In the genomic region with DNA sequence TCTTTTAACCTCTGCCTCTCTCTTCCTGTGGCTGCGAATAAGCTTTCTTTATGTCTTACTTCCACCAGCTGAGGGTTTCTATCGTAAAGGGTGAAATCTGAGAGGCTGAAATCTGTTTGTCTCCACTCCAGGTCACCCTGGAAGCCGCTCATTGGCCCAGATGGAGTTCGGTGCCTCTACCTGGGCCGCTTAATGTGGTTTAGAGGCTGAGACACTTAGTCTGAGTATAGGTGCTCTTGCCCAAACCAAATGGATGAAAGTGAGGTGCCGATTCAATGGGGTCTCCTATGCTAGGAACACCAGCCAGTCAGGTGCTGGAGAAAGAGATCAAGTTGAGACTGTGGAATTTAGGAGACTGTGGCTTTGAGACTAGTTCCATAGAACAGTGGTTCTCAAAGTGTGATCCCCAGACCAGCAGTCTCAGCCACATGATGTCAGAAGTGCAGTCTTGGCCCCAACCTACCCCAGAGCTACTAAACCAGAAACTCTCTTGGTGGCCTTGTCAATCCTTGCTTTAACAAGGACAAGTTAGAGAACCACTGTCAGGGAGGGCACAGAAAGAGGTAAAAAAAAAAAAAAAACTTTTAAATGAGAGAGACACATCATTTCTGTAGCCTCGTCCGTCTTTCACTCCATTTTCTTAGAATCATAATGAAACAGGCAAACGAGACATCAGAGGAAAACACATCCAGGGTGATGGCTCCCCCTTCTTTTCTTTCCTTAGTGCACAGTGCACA, we compare ENCODE assay signal across 13 cellular contexts. TPM values are rescaled to one million over a fixed set of nuclear protein-coding genes. Genes with fewer than 3 reads are reported as not detected.
DNase-seq lines count a peak whose midpoint lies in the region; ATAC-seq and TF ChIP-seq lines count a peak whose summit lies in the region.
"Had no signal": no experiment of that assay in that cellular context is flagged by ENCODE, and none has a peak within 500 bp of the region (broad histone marks: within the 10 kb centered on the region; RNA-seq: fewer than 3 reads in every experiment).

No MANE protein-coding gene starts in this region.

- peak; percentile 65 for DNase-seq in stimulated activated CD4-positive, alpha-beta T cell treated with anti-CD3 and anti-CD28 coated beads, Interleukin-1b, Interleukin-23, amount 100 ng/mL, for 48 hours
- no peak for DNase-seq in stimulated activated CD4-positive, alpha-beta T cell treated with anti-CD3 and anti-CD28 coated beads, Interleukin-2, amount 100 ng/mL, for 48 hours
- peak in 1 of 2 donors; percentile 53 for DNase-seq in activated naive CD4-positive, alpha-beta T cell treated with anti-CD3 and anti-CD28 coated beads, Interleukin-2, amount 50 U/mL, for 72 hours (ENCODE audit: low spot score in 2 of 2)
- no peak for DNase-seq in upper lobe of left lung
- no peak for DNase-seq in EL
- DNase-seq in WERI-Rb-1: no peak
- DNase-seq: foreskin fibroblast, H7, NCI-H146 had no signal

- H3K4me3 Mint-ChIP-seq in IgD-negative memory B cell: peak overlapping the region in 1 of 4 donors; percentile 25

- H3K9me3 ChIP-seq in upper lobe of left lung: no peaks in the 10 kb centered on the region
- H3K9me3 ChIP-seq in WERI-Rb-1 (ENCODE audit: severe bottlenecking): no peaks in the 10 kb centered on the region

- TF ChIP-seq EP300 in upper lobe of left lung (IDR thresholded peaks at IDR 0.05): no peak

- H3K27me3 ChIP-seq in upper lobe of left lung: no peaks in the 10 kb centered on the region
- H3K27me3 ChIP-seq in WERI-Rb-1 (ENCODE audit: insufficient read depth, low read depth, severe bottlenecking): peaks cover 92% of the 10 kb centered on the region

- peaks cover 54 to 59% (median 57%) of the 10 kb centered on the region in 3 donors for H3K4me1 Mint-ChIP-seq in IgD-negative memory B cell

- H3K27ac ChIP-seq in upper lobe of left lung: peak overlapping the region in 3 of 4 donors; percentile 23 to 51 (median 44)
- H3K27ac ChIP-seq in WERI-Rb-1: no peak overlapping the region

- H3K4me1 ChIP-seq in upper lobe of left lung: peaks cover 12 to 22% (median 15%) of the 10 kb centered on the region in 4 donors

- ATAC-seq in activated naive CD4-positive, alpha-beta T cell treated with anti-CD3 and anti-CD28 coated beads, Interleukin-2, amount 50 U/mL, for 72 hours: peak; percentile 84 to 86
- ATAC-seq in upper lobe of left lung (ENCODE audit: low FRiP score in 2 of 2) (no peak), HG03571 (IDR thresholded peaks at IDR 0.05; ENCODE audit: unreplicated experiment) (no peak)
- ATAC-seq: left lobe of liver had no signal

- TF ChIP-seq CTCF in upper lobe of left lung (IDR thresholded peaks at IDR 0.05): no peak
- TF ChIP-seq CTCF in WERI-Rb-1 (IDR thresholded peaks at IDR 0.05; ENCODE audit: low read depth, low read length): no peak

- peaks cover 8% of the 10 kb centered on the region for H3K36me3 Mint-ChIP-seq in IgD-negative memory B cell
- H3K36me3 Mint-ChIP-seq in activated naive CD4-positive, alpha-beta T cell treated with anti-CD3 and anti-CD28 coated beads, Interleukin-2, amount 50 U/mL, for 72 hours: no peaks in the 10 kb centered on the region

- TF ChIP-seq POLR2A in upper lobe of left lung (IDR thresholded peaks at IDR 0.05): no peak

- H3K27ac Mint-ChIP-seq in IgD-negative memory B cell: peak overlapping the region in 2 of 3 donors; percentile 30 to 39
- H3K27ac Mint-ChIP-seq in activated naive CD4-positive, alpha-beta T cell treated with anti-CD3 and anti-CD28 coated beads, Interleukin-2, amount 50 U/mL, for 72 hours: peak overlapping the region; percentile 60 to 87

- no peaks in the 10 kb centered on the region for H3K36me3 ChIP-seq in upper lobe of left lung
- H3K36me3 ChIP-seq in WERI-Rb-1: no peaks in the 10 kb centered on the region

- peaks cover 2% of the 10 kb centered on the region for H3K27me3 Mint-ChIP-seq in IgD-negative memory B cell

- H3K4me3 ChIP-seq in upper lobe of left lung (no peak overlapping the region), WERI-Rb-1 (ENCODE audit: low read depth, low read length) (no peak overlapping the region)

- 80 to 82% methylated on average over 9 of the region's 9 CpGs for WGBS in upper lobe of left lung, 2 donors

- no peaks in the 10 kb centered on the region for H3K9me3 Mint-ChIP-seq in IgD-negative memory B cell
- H3K9me3 Mint-ChIP-seq in activated naive CD4-positive, alpha-beta T cell treated with anti-CD3 and anti-CD28 coated beads, Interleukin-2, amount 50 U/mL, for 72 hours: peaks cover 0 to 4% of the 10 kb centered on the region in 2 donors

RNA-seq across cellular contexts. Expression of a gene that starts 54.9 kb away (rescaled TPM):
- 10.9 TPM for polyA plus RNA-seq in IgD-negative memory B cell
- under 1 TPM in 1 of 2 donors, not detected in 1; 0.19 TPM for total RNA-seq in activated naive CD4-positive, alpha-beta T cell treated with anti-CD3 and anti-CD28 coated beads, Interleukin-2, amount 50 U/mL, for 72 hours
- 10 to 100 TPM in 1 of 6 donors, 1 to 10 TPM in 5; 2.1 to 27.8 (median 6.6) TPM for total RNA-seq in upper lobe of left lung
- total RNA-seq: H7, osteocyte had no signal

RNA-seq across cellular contexts. Expression of a gene that starts 56.8 kb away (rescaled TPM):
- polyA plus RNA-seq in IgD-negative memory B cell: 0.15 TPM
- total RNA-seq in activated naive CD4-positive, alpha-beta T cell treated with anti-CD3 and anti-CD28 coated beads, Interleukin-2, amount 50 U/mL, for 72 hours: not detected
- total RNA-seq in upper lobe of left lung: under 1 TPM in 1 of 6 donors, not detected in 5; 0.13 TPM
- total RNA-seq: H7, left lobe of liver, osteocyte had no signal

Comparison
In these comparisons a context has a peak if more than half of its experiments do, and no peak if none do; other contexts are left out.
1. ATAC-seq: peak in activated naive CD4-positive, alpha-beta T cell treated with anti-CD3 and anti-CD28 coated beads, Interleukin-2, amount 50 U/mL, for 72 hours (2 of 2); none in upper lobe of left lung (0 of 2) and HG03571 (single experiment).